Comparison of ENCODE assay signal across 15 cellular contexts in genomic region chr18:57813245-57813644, GRCh38. TPM values are rescaled to one million over a fixed set of nuclear protein-coding genes. Genes with fewer than 3 reads are reported as not detected.
A peak's percentile ranks its signal among the peaks of the same experiment; 100 is the strongest.
DNase-seq lines count a peak whose midpoint lies in the region; ATAC-seq and TF ChIP-seq lines count a peak whose summit lies in the region.
"Had no signal": no experiment of that assay in that cellular context is flagged by ENCODE, and none has a peak within 500 bp of the region (broad histone marks: within the 10 kb centered on the region; RNA-seq: fewer than 3 reads in every experiment).

No MANE protein-coding gene starts in this region.

- peak; percentile 99 for DNase-seq in ELR (ENCODE audit: low read depth)
- peak; percentile 92 for DNase-seq in RPMI7951 (ENCODE audit: low read depth)
- DNase-seq in esophagus muscularis mucosa (ENCODE audit: extremely low spot score), result no peak
- peak; percentile 56 to 75 for DNase-seq in trophoblast cell
- no peak for DNase-seq in activated naive CD4-positive, alpha-beta T cell treated with anti-CD3 and anti-CD28 coated beads, Interleukin-2, amount 50 U/mL, for 72 hours (ENCODE audit: low spot score in 2 of 2)
- no peak for DNase-seq in tibial nerve (ENCODE audit: low spot score in 2 of 2)
- no peak for DNase-seq in medulla oblongata (ENCODE audit: extremely low spot score)
- DNase-seq in suprapubic skin (ENCODE audit: low spot score in 2 of 2), result no peak
- DNase-seq: activated naive CD4-positive, alpha-beta T cell treated with anti-CD3 and anti-CD28 coated beads for 36 hours; DMS153; dorsolateral prefrontal cortex; naive B cell; NCI-H1436 treated with DMSO at 0.1 percent for 48 hours; NCI-H774; stimulated activated CD4-positive, alpha-beta T cell treated with anti-CD3 and anti-CD28 coated beads, Interleukin-12 subunit alpha, Interleukin-12 subunit beta, amount 100 ng/mL, for 4 hours had no signal

- H4K91ac ChIP-seq in trophoblast cell (ENCODE audit: low read depth, low read length), result no peak overlapping the region

- no peak overlapping the region for H3K9ac ChIP-seq in trophoblast cell (ENCODE audit: low read length)

- no peak for ATAC-seq in activated naive CD4-positive, alpha-beta T cell treated with anti-CD3 and anti-CD28 coated beads, Interleukin-2, amount 50 U/mL, for 72 hours

- H4K12ac ChIP-seq in trophoblast cell (ENCODE audit: low read depth, low read length), result no peak overlapping the region

- peaks cover 0 to 12% (median 10%) of the 10 kb centered on the region in 4 donors for H3K9me3 ChIP-seq in esophagus muscularis mucosa
- H3K9me3 ChIP-seq in trophoblast cell (ENCODE audit: insufficient read depth, low read depth, low read length), result no peaks in the 10 kb centered on the region
- H3K9me3 ChIP-seq in tibial nerve, result peaks cover 0 to 19% (median 0%) of the 10 kb centered on the region in 4 donors
- no peaks in the 10 kb centered on the region for H3K9me3 ChIP-seq in suprapubic skin

- H3K27ac ChIP-seq in esophagus muscularis mucosa (replicated peaks in 1 of 4), result peak overlapping the region; percentile 43 to 63 (median 56)
- H3K27ac ChIP-seq in trophoblast cell (ENCODE audit: low read depth, low read length), result no peak overlapping the region
- H3K27ac ChIP-seq in tibial nerve, result no peak overlapping the region
- no peak overlapping the region for H3K27ac ChIP-seq in suprapubic skin
- H3K27ac ChIP-seq: dorsolateral prefrontal cortex had no signal

- no peaks in the 10 kb centered on the region for H3K27me3 ChIP-seq in esophagus muscularis mucosa
- no peaks in the 10 kb centered on the region for H3K27me3 ChIP-seq in trophoblast cell (ENCODE audit: insufficient read depth, low read length)
- no peaks in the 10 kb centered on the region for H3K27me3 ChIP-seq in tibial nerve
- no peaks in the 10 kb centered on the region for H3K27me3 ChIP-seq in suprapubic skin
- H3K27me3 ChIP-seq: dorsolateral prefrontal cortex had no signal

- no peak overlapping the region for H3K27ac Mint-ChIP-seq in activated naive CD4-positive, alpha-beta T cell treated with anti-CD3 and anti-CD28 coated beads, Interleukin-2, amount 50 U/mL, for 72 hours
- H3K27ac Mint-ChIP-seq: activated naive CD4-positive, alpha-beta T cell treated with anti-CD3 and anti-CD28 coated beads for 36 hours; naive B cell had no signal

- H3K4ac ChIP-seq in trophoblast cell (ENCODE audit: low read depth, low read length), result no peak overlapping the region

- no peak overlapping the region for H4K8ac ChIP-seq in trophoblast cell (ENCODE audit: low read depth, low read length)

- H3K4me3 ChIP-seq in esophagus muscularis mucosa (no peak overlapping the region), trophoblast cell (ENCODE audit: low read depth, low read length) (no peak overlapping the region), tibial nerve (no peak overlapping the region), suprapubic skin (no peak overlapping the region)
- H3K4me3 ChIP-seq: dorsolateral prefrontal cortex had no signal

- H2BK5ac ChIP-seq in trophoblast cell (ENCODE audit: low read depth, low read length, poor library complexity), result no peak overlapping the region

- TF ChIP-seq POLR2A in esophagus muscularis mucosa (IDR thresholded peaks at IDR 0.05; ENCODE audit: low read depth) (no peak), tibial nerve (IDR thresholded peaks at IDR 0.05) (no peak), suprapubic skin (IDR thresholded peaks at IDR 0.05) (no peak)

- no peak overlapping the region for H2AFZ ChIP-seq in trophoblast cell (ENCODE audit: insufficient read depth, low read length, poor library complexity)

- no peak overlapping the region for H3K14ac ChIP-seq in trophoblast cell (ENCODE audit: low read length)

- H3K4me1 ChIP-seq in esophagus muscularis mucosa, result peaks cover 7 to 18% (median 15%) of the 10 kb centered on the region in 4 donors
- no peaks in the 10 kb centered on the region for H3K4me1 ChIP-seq in trophoblast cell (ENCODE audit: control insufficient read depth in 1 of 2, insufficient read depth in 2 of 2, low read length in 2 of 2)
- H3K4me1 ChIP-seq in tibial nerve, result peaks cover 0 to under 1% (median 0%) of the 10 kb centered on the region in 4 donors
- no peaks in the 10 kb centered on the region for H3K4me1 ChIP-seq in suprapubic skin

- intact Hi-C loops in esophagus muscularis mucosa (cut with DNase I), result loop anchor here (10.0 kb wide), 1 partner anchor 188 kb away; the partner anchor contains the start of gene NARS1

- no peak overlapping the region for H2BK120ac ChIP-seq in trophoblast cell (ENCODE audit: insufficient read depth, low read length, poor library complexity)

- TF ChIP-seq CTCF in esophagus muscularis mucosa (IDR thresholded peaks at IDR 0.05) (no peak), tibial nerve (IDR thresholded peaks at IDR 0.05) (no peak), suprapubic skin (IDR thresholded peaks at IDR 0.05) (no peak)

- H3K79me2 ChIP-seq in trophoblast cell (ENCODE audit: control insufficient read depth, insufficient read depth, low read length, poor library complexity), result no peaks in the 10 kb centered on the region

- H3K9me3 Mint-ChIP-seq in activated naive CD4-positive, alpha-beta T cell treated with anti-CD3 and anti-CD28 coated beads, Interleukin-2, amount 50 U/mL, for 72 hours, result peaks cover 9 to 18% of the 10 kb centered on the region in 2 donors

- no peak overlapping the region for H2AK5ac ChIP-seq in trophoblast cell (ENCODE audit: low read length)

- H2BK12ac ChIP-seq in trophoblast cell (ENCODE audit: low read length), result no peak overlapping the region

- H3K18ac ChIP-seq in trophoblast cell (ENCODE audit: low read length), result no peak overlapping the region

- H3K4me2 ChIP-seq in trophoblast cell (ENCODE audit: low read length), result no peak overlapping the region

- no peaks in the 10 kb centered on the region for H3K79me1 ChIP-seq in trophoblast cell (ENCODE audit: low read length)

- no peaks in the 10 kb centered on the region for H3K36me3 ChIP-seq in esophagus muscularis mucosa
- H3K36me3 ChIP-seq in trophoblast cell (ENCODE audit: control insufficient read depth in 1 of 2, insufficient read depth in 2 of 2, low read length in 2 of 2), result no peaks in the 10 kb centered on the region
- peaks cover 0 to 3% (median 0%) of the 10 kb centered on the region in 3 donors for H3K36me3 ChIP-seq in tibial nerve
- H3K36me3 ChIP-seq in suprapubic skin, result no peaks in the 10 kb centered on the region

- H3K36me3 Mint-ChIP-seq in activated naive CD4-positive, alpha-beta T cell treated with anti-CD3 and anti-CD28 coated beads, Interleukin-2, amount 50 U/mL, for 72 hours, result peaks cover 9 to 14% of the 10 kb centered on the region in 2 donors

- TF ChIP-seq EP300 in esophagus muscularis mucosa (IDR thresholded peaks at IDR 0.05) (no peak), tibial nerve (IDR thresholded peaks at IDR 0.05) (no peak), suprapubic skin (IDR thresholded peaks at IDR 0.05) (no peak)

- no peak overlapping the region for H3K23ac ChIP-seq in trophoblast cell (ENCODE audit: low read length)

RNA-seq across cellular contexts. Expression of gene ATP8B1, which starts 10.1 kb away (rescaled TPM):
- 12.5 TPM in 2 replicates for total RNA-seq in RPMI7951 (2014; rRNA removed; shearing (Covaris generic))
- total RNA-seq in esophagus muscularis mucosa (10 to 100 TPM; 18.3 to 21.9 (median 19.6) TPM), tibial nerve (10 to 100 TPM in 3 of 4 donors, 1 to 10 TPM in 1; 8.0 to 25.8 (median 12.4) TPM), suprapubic skin (10 to 100 TPM; 21.5 to 59.1 (median 26.0) TPM)
- polyA plus RNA-seq in trophoblast cell (2013), result 2.3 and 2.5 TPM in 2 replicates
- not detected for total RNA-seq in activated naive CD4-positive, alpha-beta T cell treated with anti-CD3 and anti-CD28 coated beads, Interleukin-2, amount 50 U/mL, for 72 hours
- total RNA-seq: activated naive CD4-positive, alpha-beta T cell treated with anti-CD3 and anti-CD28 coated beads for 36 hours had no signal

Comparison
In these comparisons a context has a peak if more than half of its experiments do, and no peak if none do; other contexts are left out.
1. DNase-seq: peak in ELR (single experiment), RPMI7951 (single experiment) and trophoblast cell (2 of 2); none in esophagus muscularis mucosa (single experiment), activated naive CD4-positive, alpha-beta T cell treated with anti-CD3 and anti-CD28 coated beads, Interleukin-2, amount 50 U/mL, for 72 hours (0 of 2), tibial nerve (0 of 2), medulla oblongata (single experiment) and suprapubic skin (0 of 2).
2. H3K27ac ChIP-seq: peak in esophagus muscularis mucosa (4 of 4); none in trophoblast cell (single experiment), tibial nerve (0 of 4) and suprapubic skin (single experiment).
3. RNA of gene ATP8B1, which starts 10.1 kb away (total RNA-seq): 21.5 to 59.1 TPM in suprapubic skin, 18.3 to 21.9 TPM in esophagus muscularis mucosa, 8.0 to 25.8 TPM in tibial nerve and 12.5 TPM in RPMI7951; not detected in activated naive CD4-positive, alpha-beta T cell treated with anti-CD3 and anti-CD28 coated beads, Interleukin-2, amount 50 U/mL, for 72 hours; every median in the first group is over 4 times any median in the second.